Comparison of ENCODE assay signal across 1 cellular context in the genomic region with DNA sequence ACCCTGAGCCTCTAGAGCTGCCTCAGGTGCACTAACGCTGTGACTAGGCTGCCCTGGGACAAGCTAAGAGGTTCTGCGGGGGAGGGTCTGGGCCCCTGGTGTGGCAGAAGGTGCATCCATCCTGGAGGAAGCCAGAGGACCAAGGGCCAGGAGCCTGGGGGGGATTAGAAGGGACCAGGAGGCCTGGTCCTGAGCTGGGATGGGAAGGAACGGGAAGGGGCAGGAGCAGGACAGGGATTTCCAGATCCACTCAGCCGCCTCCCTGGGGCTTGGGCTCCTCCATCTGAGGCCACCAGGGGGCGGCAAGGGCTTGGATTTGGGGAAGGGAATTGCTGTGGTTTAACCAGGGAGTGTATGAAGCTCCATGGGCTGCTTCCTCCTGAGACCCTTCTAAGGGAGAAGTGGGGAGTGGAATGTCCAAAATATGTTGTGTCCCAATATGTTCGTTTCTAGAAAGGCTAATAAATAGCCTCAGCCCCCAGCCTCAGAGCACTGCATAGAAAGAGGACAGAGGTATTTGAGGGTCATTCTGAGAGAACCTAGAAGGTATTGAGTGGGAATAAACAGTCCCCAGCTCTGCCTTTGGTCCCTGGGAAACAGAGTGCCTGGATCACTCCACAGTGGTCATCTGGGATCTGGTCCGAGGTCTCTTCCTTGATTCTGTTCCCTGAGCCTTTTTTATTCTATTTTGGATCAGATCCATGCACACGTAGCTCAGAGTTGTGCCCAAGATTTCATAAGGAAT.
TF ChIP-seq lines count a peak whose summit lies in the region.

No MANE protein-coding gene starts in this region.

TF ChIP-seq in K562, 482 proteins besides CTCF, POLR2A, EP300 and RAD21 (continued from another document and continues in another):
- TF ChIP-seq, protein P1, sequence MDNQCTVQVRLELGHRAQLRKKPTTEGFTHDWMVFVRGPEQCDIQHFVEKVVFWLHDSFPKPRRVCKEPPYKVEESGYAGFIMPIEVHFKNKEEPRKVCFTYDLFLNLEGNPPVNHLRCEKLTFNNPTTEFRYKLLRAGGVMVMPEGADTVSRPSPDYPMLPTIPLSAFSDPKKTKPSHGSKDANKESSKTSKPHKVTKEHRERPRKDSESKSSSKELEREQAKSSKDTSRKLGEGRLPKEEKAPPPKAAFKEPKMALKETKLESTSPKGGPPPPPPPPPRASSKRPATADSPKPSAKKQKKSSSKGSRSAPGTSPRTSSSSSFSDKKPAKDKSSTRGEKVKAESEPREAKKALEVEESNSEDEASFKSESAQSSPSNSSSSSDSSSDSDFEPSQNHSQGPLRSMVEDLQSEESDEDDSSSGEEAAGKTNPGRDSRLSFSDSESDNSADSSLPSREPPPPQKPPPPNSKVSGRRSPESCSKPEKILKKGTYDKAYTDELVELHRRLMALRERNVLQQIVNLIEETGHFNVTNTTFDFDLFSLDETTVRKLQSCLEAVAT (IDR thresholded peaks at IDR 0.05), result no peak
- no peak for TF ChIP-seq LEF1 (IDR thresholded peaks at IDR 0.05)
- TF ChIP-seq TEAD1 (CRISPR knock-in tag; IDR thresholded peaks at IDR 0.05), result peak; percentile 60 to 91; a peak in 2 of 4 replicates
- TF ChIP-seq, protein P2, sequence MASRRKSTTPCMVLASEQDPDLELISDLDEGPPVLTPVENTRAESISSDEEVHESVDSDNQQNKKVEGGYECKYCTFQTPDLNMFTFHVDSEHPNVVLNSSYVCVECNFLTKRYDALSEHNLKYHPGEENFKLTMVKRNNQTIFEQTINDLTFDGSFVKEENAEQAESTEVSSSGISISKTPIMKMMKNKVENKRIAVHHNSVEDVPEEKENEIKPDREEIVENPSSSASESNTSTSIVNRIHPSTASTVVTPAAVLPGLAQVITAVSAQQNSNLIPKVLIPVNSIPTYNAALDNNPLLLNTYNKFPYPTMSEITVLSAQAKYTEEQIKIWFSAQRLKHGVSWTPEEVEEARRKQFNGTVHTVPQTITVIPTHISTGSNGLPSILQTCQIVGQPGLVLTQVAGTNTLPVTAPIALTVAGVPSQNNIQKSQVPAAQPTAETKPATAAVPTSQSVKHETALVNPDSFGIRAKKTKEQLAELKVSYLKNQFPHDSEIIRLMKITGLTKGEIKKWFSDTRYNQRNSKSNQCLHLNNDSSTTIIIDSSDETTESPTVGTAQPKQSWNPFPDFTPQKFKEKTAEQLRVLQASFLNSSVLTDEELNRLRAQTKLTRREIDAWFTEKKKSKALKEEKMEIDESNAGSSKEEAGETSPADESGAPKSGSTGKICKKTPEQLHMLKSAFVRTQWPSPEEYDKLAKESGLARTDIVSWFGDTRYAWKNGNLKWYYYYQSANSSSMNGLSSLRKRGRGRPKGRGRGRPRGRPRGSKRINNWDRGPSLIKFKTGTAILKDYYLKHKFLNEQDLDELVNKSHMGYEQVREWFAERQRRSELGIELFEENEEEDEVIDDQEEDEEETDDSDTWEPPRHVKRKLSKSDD (conservative IDR thresholded peaks at IDR 0.05; ENCODE audit: low read length), result no peak
- no peak for TF ChIP-seq ILF3 (IDR thresholded peaks at IDR 0.05; ENCODE audit: borderline replicate concordance)
- TF ChIP-seq, protein P3, sequence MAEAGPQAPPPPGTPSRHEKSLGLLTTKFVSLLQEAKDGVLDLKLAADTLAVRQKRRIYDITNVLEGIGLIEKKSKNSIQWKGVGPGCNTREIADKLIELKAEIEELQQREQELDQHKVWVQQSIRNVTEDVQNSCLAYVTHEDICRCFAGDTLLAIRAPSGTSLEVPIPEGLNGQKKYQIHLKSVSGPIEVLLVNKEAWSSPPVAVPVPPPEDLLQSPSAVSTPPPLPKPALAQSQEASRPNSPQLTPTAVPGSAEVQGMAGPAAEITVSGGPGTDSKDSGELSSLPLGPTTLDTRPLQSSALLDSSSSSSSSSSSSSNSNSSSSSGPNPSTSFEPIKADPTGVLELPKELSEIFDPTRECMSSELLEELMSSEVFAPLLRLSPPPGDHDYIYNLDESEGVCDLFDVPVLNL (CRISPR knock-in tag; IDR thresholded peaks at IDR 0.05; ENCODE audit: low read depth), result peak; percentile 69; the same call in 1 of the 2 replicates
- 0 out of 2 replicates have a peak, but pooled peaks have one; percentile 4 for TF ChIP-seq ZSCAN32 (CRISPR knock-in tag; IDR thresholded peaks at IDR 0.05)
- TF ChIP-seq POLR3G (IDR thresholded peaks at IDR 0.05; ENCODE audit: extremely low read depth, insufficient read length, insufficient replicate concordance), result no peak
- TF ChIP-seq, protein P4, sequence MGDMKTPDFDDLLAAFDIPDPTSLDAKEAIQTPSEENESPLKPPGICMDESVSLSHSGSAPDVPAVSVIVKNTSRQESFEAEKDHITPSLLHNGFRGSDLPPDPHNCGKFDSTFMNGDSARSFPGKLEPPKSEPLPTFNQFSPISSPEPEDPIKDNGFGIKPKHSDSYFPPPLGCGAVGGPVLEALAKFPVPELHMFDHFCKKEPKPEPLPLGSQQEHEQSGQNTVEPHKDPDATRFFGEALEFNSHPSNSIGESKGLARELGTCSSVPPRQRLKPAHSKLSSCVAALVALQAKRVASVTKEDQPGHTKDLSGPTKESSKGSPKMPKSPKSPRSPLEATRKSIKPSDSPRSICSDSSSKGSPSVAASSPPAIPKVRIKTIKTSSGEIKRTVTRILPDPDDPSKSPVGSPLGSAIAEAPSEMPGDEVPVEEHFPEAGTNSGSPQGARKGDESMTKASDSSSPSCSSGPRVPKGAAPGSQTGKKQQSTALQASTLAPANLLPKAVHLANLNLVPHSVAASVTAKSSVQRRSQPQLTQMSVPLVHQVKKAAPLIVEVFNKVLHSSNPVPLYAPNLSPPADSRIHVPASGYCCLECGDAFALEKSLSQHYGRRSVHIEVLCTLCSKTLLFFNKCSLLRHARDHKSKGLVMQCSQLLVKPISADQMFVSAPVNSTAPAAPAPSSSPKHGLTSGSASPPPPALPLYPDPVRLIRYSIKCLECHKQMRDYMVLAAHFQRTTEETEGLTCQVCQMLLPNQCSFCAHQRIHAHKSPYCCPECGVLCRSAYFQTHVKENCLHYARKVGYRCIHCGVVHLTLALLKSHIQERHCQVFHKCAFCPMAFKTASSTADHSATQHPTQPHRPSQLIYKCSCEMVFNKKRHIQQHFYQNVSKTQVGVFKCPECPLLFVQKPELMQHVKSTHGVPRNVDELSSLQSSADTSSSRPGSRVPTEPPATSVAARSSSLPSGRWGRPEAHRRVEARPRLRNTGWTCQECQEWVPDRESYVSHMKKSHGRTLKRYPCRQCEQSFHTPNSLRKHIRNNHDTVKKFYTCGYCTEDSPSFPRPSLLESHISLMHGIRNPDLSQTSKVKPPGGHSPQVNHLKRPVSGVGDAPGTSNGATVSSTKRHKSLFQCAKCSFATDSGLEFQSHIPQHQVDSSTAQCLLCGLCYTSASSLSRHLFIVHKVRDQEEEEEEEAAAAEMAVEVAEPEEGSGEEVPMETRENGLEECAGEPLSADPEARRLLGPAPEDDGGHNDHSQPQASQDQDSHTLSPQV (IDR thresholded peaks at IDR 0.05), result no peak
- no peak for TF ChIP-seq SMARCA5 (IDR thresholded peaks at IDR 0.05)
- no peak for TF ChIP-seq SNRNP70 (optimal IDR thresholded peaks at IDR 0.05; ENCODE audit: low read depth, low read length)
- no peak for TF ChIP-seq DACH1 (IDR thresholded peaks at IDR 0.05; ENCODE audit: partially characterized antibody)
- TF ChIP-seq STAT5B (CRISPR knock-in tag; IDR thresholded peaks at IDR 0.05), result no peak
- TF ChIP-seq GABPA (tag; conservative IDR thresholded peaks at IDR 0.05; ENCODE audit: low read depth), result no peak
- TF ChIP-seq ZNF77 (CRISPR knock-in tag; IDR thresholded peaks at IDR 0.05), result no peak
- no peak for TF ChIP-seq SAFB (IDR thresholded peaks at IDR 0.05; ENCODE audit: borderline replicate concordance, low read depth, low read length)
- no peak for TF ChIP-seq NFE2L1 (tag; IDR thresholded peaks at IDR 0.05; ENCODE audit: borderline replicate concordance, low read depth)
- no peak for TF ChIP-seq ZNF324 (CRISPR knock-in tag; IDR thresholded peaks at IDR 0.05)
- no peak for TF ChIP-seq POLR2G (IDR thresholded peaks at IDR 0.05; ENCODE audit: low read depth, low read length)
- TF ChIP-seq MYC (IDR thresholded peaks at IDR 0.05; ENCODE audit: low read depth, low read length), result peak; percentile 77
- TF ChIP-seq MYC (CRISPR knock-in tag; IDR thresholded peaks at IDR 0.05; ENCODE audit: borderline replicate concordance, low read depth), result peak; percentile 84; the same call in 1 of the 2 replicates
- peak; percentile 52; the same call in 1 of the 2 replicates for TF ChIP-seq MAFK (IDR thresholded peaks at IDR 0.05; ENCODE audit: low read length)
- TF ChIP-seq RNF2 (IDR thresholded peaks at IDR 0.05), result no peak
- no peak for TF ChIP-seq CCAR2 (IDR thresholded peaks at IDR 0.05; ENCODE audit: low read depth, low read length)
- TF ChIP-seq CSDE1 (IDR thresholded peaks at IDR 0.05), result no peak
- TF ChIP-seq JUN (IDR thresholded peaks at IDR 0.05; ENCODE audit: borderline replicate concordance, low read depth, low read length), result peak; percentile 91
- TF ChIP-seq JUN (CRISPR knock-in tag; IDR thresholded peaks at IDR 0.05; ENCODE audit: borderline replicate concordance), result 0 out of 2 replicates have a peak, but pooled peaks have one; percentile 76
- TF ChIP-seq NCOA6 (IDR thresholded peaks at IDR 0.05), result no peak
- no peak for TF ChIP-seq ZNF408 (CRISPR knock-in tag; IDR thresholded peaks at IDR 0.05; ENCODE audit: low read depth)
- peak in 1 of 2 experiments; percentile 76; a peak in 1 of 3 replicates for TF ChIP-seq CBX3 (IDR thresholded peaks at IDR 0.05; ENCODE audit: borderline replicate concordance in 1 of 2, low read length in 2 of 2)
- TF ChIP-seq ZC3H4 (CRISPR knock-in tag; IDR thresholded peaks at IDR 0.05; ENCODE audit: borderline replicate concordance), result peak; percentile 67; the same call in 1 of the 2 replicates
- no peak for TF ChIP-seq SPI1 (IDR thresholded peaks at IDR 0.05; ENCODE audit: borderline replicate concordance, low read depth, low read length)
- no peak for TF ChIP-seq CBX2 (IDR thresholded peaks at IDR 0.05; ENCODE audit: insufficient read depth, low read length, poor library complexity, severe bottlenecking)
- no peak for TF ChIP-seq MBD2 (IDR thresholded peaks at IDR 0.05; ENCODE audit: borderline replicate concordance, low read depth)
- no peak for TF ChIP-seq POLR2B (IDR thresholded peaks at IDR 0.05; ENCODE audit: low read depth, partially characterized antibody)
- TF ChIP-seq, protein P5, sequence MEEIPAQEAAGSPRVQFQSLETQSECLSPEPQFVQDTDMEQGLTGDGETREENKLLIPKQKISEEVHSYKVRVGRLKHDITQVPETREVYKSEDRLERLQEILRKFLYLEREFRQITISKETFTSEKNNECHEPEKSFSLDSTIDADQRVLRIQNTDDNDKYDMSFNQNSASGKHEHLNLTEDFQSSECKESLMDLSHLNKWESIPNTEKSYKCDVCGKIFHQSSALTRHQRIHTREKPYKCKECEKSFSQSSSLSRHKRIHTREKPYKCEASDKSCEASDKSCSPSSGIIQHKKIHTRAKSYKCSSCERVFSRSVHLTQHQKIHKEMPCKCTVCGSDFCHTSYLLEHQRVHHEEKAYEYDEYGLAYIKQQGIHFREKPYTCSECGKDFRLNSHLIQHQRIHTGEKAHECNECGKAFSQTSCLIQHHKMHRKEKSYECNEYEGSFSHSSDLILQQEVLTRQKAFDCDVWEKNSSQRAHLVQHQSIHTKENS (CRISPR knock-in tag; IDR thresholded peaks at IDR 0.05), result no peak
- TF ChIP-seq, protein P6, sequence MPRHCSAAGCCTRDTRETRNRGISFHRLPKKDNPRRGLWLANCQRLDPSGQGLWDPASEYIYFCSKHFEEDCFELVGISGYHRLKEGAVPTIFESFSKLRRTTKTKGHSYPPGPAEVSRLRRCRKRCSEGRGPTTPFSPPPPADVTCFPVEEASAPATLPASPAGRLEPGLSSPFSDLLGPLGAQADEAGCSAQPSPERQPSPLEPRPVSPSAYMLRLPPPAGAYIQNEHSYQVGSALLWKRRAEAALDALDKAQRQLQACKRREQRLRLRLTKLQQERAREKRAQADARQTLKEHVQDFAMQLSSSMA (CRISPR knock-in tag; IDR thresholded peaks at IDR 0.05), result peak; percentile 45; the same call in 1 of the 2 replicates
- no peak for TF ChIP-seq SREBF1 (IDR thresholded peaks at IDR 0.05; ENCODE audit: borderline replicate concordance, low read depth, low read length)
- TF ChIP-seq, protein P7, sequence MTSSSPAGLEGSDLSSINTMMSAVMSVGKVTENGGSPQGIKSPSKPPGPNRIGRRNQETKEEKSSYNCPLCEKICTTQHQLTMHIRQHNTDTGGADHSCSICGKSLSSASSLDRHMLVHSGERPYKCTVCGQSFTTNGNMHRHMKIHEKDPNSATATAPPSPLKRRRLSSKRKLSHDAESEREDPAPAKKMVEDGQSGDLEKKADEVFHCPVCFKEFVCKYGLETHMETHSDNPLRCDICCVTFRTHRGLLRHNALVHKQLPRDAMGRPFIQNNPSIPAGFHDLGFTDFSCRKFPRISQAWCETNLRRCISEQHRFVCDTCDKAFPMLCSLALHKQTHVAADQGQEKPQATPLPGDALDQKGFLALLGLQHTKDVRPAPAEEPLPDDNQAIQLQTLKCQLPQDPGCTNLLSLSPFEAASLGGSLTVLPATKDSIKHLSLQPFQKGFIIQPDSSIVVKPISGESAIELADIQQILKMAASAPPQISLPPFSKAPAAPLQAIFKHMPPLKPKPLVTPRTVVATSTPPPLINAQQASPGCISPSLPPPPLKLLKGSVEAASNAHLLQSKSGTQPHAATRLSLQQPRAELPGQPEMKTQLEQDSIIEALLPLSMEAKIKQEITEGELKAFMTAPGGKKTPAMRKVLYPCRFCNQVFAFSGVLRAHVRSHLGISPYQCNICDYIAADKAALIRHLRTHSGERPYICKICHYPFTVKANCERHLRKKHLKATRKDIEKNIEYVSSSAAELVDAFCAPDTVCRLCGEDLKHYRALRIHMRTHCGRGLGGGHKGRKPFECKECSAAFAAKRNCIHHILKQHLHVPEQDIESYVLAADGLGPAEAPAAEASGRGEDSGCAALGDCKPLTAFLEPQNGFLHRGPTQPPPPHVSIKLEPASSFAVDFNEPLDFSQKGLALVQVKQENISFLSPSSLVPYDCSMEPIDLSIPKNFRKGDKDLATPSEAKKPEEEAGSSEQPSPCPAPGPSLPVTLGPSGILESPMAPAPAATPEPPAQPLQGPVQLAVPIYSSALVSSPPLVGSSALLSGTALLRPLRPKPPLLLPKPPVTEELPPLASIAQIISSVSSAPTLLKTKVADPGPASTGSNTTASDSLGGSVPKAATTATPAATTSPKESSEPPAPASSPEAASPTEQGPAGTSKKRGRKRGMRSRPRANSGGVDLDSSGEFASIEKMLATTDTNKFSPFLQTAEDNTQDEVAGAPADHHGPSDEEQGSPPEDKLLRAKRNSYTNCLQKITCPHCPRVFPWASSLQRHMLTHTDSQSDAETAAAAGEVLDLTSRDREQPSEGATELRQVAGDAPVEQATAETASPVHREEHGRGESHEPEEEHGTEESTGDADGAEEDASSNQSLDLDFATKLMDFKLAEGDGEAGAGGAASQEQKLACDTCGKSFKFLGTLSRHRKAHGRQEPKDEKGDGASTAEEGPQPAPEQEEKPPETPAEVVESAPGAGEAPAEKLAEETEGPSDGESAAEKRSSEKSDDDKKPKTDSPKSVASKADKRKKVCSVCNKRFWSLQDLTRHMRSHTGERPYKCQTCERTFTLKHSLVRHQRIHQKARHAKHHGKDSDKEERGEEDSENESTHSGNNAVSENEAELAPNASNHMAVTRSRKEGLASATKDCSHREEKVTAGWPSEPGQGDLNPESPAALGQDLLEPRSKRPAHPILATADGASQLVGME (CRISPR knock-in tag; IDR thresholded peaks at IDR 0.05), result 0 out of 2 replicates have a peak, but pooled peaks have one; percentile 32
- TF ChIP-seq ZNF274 (IDR thresholded peaks at IDR 0.05; ENCODE audit: borderline replicate concordance, low read depth, low read length), result no peak
- TF ChIP-seq ZNF140 (CRISPR knock-in tag; IDR thresholded peaks at IDR 0.05), result no peak
- TF ChIP-seq ETV1 (tag; conservative IDR thresholded peaks at IDR 0.05; ENCODE audit: low read depth), result peak; percentile 56
